18 cellular contexts compared by ENCODE assay signal in genomic region chr3:39100500-39100886, GRCh38. TPM values are rescaled to one million over a fixed set of nuclear protein-coding genes. Genes with fewer than 3 reads are reported as not detected.
"Had no signal": no experiment of that assay in that cellular context is flagged by ENCODE, and none has a peak within 500 bp of the region (broad histone marks: within the 10 kb centered on the region; RNA-seq: fewer than 3 reads in every experiment).

No MANE protein-coding gene starts in this region.

- H3K27me3 ChIP-seq: brain microvascular endothelial cell, esophagus muscularis mucosa, foreskin keratinocyte, gastrocnemius medialis, heart left ventricle had no signal

- H3K9me3 ChIP-seq: esophagus muscularis mucosa, gastrocnemius medialis, heart left ventricle had no signal

- H3K27ac ChIP-seq: brain microvascular endothelial cell, foreskin keratinocyte, gastrocnemius medialis, heart left ventricle, WERI-Rb-1 had no signal

- H3K9me3 Mint-ChIP-seq: activated B cell treated with CpG ODN at 0.5 μM for 24 hours; activated CD8-positive, alpha-beta T cell treated with anti-CD3 and anti-CD28 coated beads for 36 hours; activated naive CD4-positive, alpha-beta T cell treated with anti-CD3 and anti-CD28 coated beads for 36 hours; activated naive CD4-positive, alpha-beta T cell treated with anti-CD3 and anti-CD28 coated beads, Interleukin-2, amount 50 U/mL, for 24 hours; activated naive CD8-positive, alpha-beta T cell treated with anti-CD3 and anti-CD28 coated beads, Interleukin-2, amount 10 ng/mL, durations not matched to agents 7 days and 5 days; effector memory CD8-positive, alpha-beta T cell; T-cell; T-helper 1 cell treated with Interleukin-12 subunit alpha and Interleukin-12 subunit beta and Interleukin-4 antibody, amounts not matched to agents 30 μg/mL and 1 μg/mL, for 36 hours; T-helper 2 cell treated with Interferon-gamma antibody and Interleukin-4, amounts not matched to agents 5 μg/mL and 100 μg/mL, for 36 hours had no signal

- H3K4me3 ChIP-seq: esophagus muscularis mucosa, gastrocnemius medialis, heart left ventricle had no signal

- DNase-seq: activated B cell treated with CpG ODN at 0.5 μM for 24 hours; activated effector memory CD4-positive, alpha-beta T cell treated with Interleukin-2 at 50 U/mL for 16 hours; activated naive CD8-positive, alpha-beta T cell treated with anti-CD3 and anti-CD28 coated beads, Interleukin-2, amount 10 ng/mL, durations not matched to agents 7 days and 5 days; brain microvascular endothelial cell; caudate nucleus; cortex of kidney; foreskin keratinocyte; gastrocnemius medialis; heart left ventricle had no signal

- H3K4me1 ChIP-seq: foreskin keratinocyte had no signal

- H3K27ac Mint-ChIP-seq: activated B cell treated with CpG ODN at 0.5 μM for 24 hours; activated naive CD4-positive, alpha-beta T cell treated with anti-CD3 and anti-CD28 coated beads for 36 hours; activated naive CD4-positive, alpha-beta T cell treated with anti-CD3 and anti-CD28 coated beads, Interleukin-2, amount 50 U/mL, for 24 hours; activated naive CD8-positive, alpha-beta T cell treated with anti-CD3 and anti-CD28 coated beads, Interleukin-2, amount 10 ng/mL, durations not matched to agents 7 days and 5 days; T-helper 1 cell treated with Interleukin-12 subunit alpha and Interleukin-12 subunit beta and Interleukin-4 antibody, amounts not matched to agents 30 μg/mL and 1 μg/mL, for 36 hours; T-helper 2 cell treated with Interferon-gamma antibody and Interleukin-4, amounts not matched to agents 5 μg/mL and 100 μg/mL, for 36 hours had no signal

- H3K27me3 Mint-ChIP-seq: activated B cell treated with CpG ODN at 0.5 μM for 24 hours; activated CD8-positive, alpha-beta T cell treated with anti-CD3 and anti-CD28 coated beads for 36 hours; activated naive CD4-positive, alpha-beta T cell treated with anti-CD3 and anti-CD28 coated beads, Interleukin-2, amount 50 U/mL, for 24 hours; activated naive CD8-positive, alpha-beta T cell treated with anti-CD3 and anti-CD28 coated beads, Interleukin-2, amount 10 ng/mL, durations not matched to agents 7 days and 5 days; effector memory CD8-positive, alpha-beta T cell; T-cell had no signal

- H3K4me3 Mint-ChIP-seq: activated B cell treated with CpG ODN at 0.5 μM for 24 hours; activated CD8-positive, alpha-beta T cell treated with anti-CD3 and anti-CD28 coated beads for 36 hours; activated naive CD4-positive, alpha-beta T cell treated with anti-CD3 and anti-CD28 coated beads for 36 hours; activated naive CD4-positive, alpha-beta T cell treated with anti-CD3 and anti-CD28 coated beads, Interleukin-2, amount 50 U/mL, for 24 hours; activated naive CD8-positive, alpha-beta T cell treated with anti-CD3 and anti-CD28 coated beads, Interleukin-2, amount 10 ng/mL, durations not matched to agents 7 days and 5 days; effector memory CD8-positive, alpha-beta T cell; T-cell; T-helper 1 cell treated with Interleukin-12 subunit alpha and Interleukin-12 subunit beta and Interleukin-4 antibody, amounts not matched to agents 30 μg/mL and 1 μg/mL, for 36 hours; T-helper 2 cell treated with Interferon-gamma antibody and Interleukin-4, amounts not matched to agents 5 μg/mL and 100 μg/mL, for 36 hours had no signal

- H3K36me3 Mint-ChIP-seq: activated naive CD4-positive, alpha-beta T cell treated with anti-CD3 and anti-CD28 coated beads, Interleukin-2, amount 50 U/mL, for 24 hours had no signal

RNA-seq across cellular contexts. Expression of gene SCN11A, which starts 48.7 kb away (rescaled TPM):
- total RNA-seq: activated CD8-positive, alpha-beta T cell treated with anti-CD3 and anti-CD28 coated beads for 36 hours; foreskin keratinocyte had no signal
